ENCODE assay signal across 8 cellular contexts in the genomic region with DNA sequence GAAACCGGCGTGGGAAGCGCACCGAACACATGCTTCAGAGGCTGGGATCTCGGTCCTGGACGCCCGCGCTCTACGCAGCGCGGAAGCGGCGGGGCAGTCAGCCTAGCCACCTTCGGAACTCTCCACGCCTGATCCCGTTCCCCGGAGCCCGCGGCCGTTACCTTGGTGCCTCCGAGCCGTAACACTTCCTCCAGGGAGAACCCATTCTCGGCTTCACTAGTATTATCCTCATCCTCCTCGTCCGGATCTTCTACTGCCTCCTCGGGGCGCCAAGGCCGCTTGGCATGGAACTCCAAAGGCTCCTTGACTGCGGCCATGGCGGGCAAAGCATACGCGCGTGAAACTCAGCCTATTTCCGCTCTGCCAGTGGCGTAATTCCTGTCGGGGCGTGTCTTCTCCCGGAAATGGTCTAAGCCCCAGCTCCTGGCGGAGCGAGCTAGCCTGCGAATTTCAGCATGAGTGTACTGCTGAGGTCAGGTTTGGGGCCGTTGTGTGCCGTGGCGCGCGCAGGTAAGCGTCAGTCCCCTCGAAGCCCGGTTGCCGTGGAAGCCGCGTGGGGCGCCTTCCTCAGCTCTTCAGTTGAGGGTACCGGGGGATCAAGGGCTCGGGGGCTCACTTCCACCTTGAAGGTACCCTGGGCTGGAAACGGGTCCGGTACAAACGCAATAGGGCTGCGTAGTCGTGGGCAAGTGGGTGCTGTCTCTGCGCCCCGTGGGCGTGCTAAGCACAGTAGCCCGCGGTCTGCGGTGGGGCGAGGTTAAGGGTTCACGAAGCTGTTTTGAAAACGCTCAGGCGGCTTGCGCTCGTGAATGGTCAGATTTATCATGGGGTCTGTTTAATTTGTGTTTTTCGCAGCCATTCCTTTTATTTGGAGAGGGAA. TPM values are rescaled to one million over a fixed set of nuclear protein-coding genes. Genes with fewer than 3 reads are reported as not detected.
A peak's percentile ranks its signal among the peaks of the same experiment; 100 is the strongest.
DNase-seq lines count a peak whose midpoint lies in the region; ATAC-seq and TF ChIP-seq lines count a peak whose summit lies in the region.

Gene CEBPZ (minus strand): TSS at position 346 of the 880 bp plus-strand sequence. CDS start 29 bp downstream, at position 317.
Gene NDUFAF7 (plus strand): TSS at position 408 of the 880 bp plus-strand sequence. CDS start 48 bp downstream, at position 456.

- H3K36me3 ChIP-seq in HUES64 (ENCODE audit: insufficient read depth, low read length) = peaks cover 63% of the 10 kb centered on the region
- peaks cover 17% of the 10 kb centered on the region for H3K36me3 ChIP-seq in OCI-LY3 (replicated peaks; ENCODE audit: low read depth, low read length)
- H3K36me3 ChIP-seq in esophagus (ENCODE audit: control insufficient read depth in 2 of 2, insufficient read depth in 2 of 2, low read length in 1 of 2) = peaks cover 2 to 3% of the 10 kb centered on the region in 2 donors
- H3K36me3 ChIP-seq in mucosa of rectum (ENCODE audit: control insufficient read depth in 2 of 2, insufficient read depth in 2 of 2, low read length in 2 of 2) = peaks cover 17 to 24% of the 10 kb centered on the region in 2 donors

- peaks cover 21% of the 10 kb centered on the region; the same call in 1 of the 2 replicates for H4K20me1 ChIP-seq in OCI-LY3 (ENCODE audit: insufficient read depth, low read length)

- DNase-seq in DMS 273 (lab: John Stamatoyannopoulos, UW; ENCODE audit: unreplicated experiment) = peak; percentile 97
- peak; percentile 86 for DNase-seq in activated T-cell treated with anti-CD3 and anti-CD28 coated beads for 24 hours (ENCODE audit: low read depth)
- DNase-seq in stimulated activated CD8-positive, alpha-beta memory T cell treated with anti-CD3 and anti-CD28 coated beads, Interleukin-4, amount 100 ng/mL, for 48 hours = peak; percentile 93

- peak; percentile 95 for ATAC-seq in GM21515 (IDR thresholded peaks at IDR 0.05; ENCODE audit: unreplicated experiment)

- H2AFZ ChIP-seq in OCI-LY3 (ENCODE audit: low read depth, low read length) = peak within 1 kb of the TSS; percentile 75

- H3K27me3 ChIP-seq in HUES64 (ENCODE audit: insufficient read depth, low read length) (no peaks in the 10 kb centered on the region), OCI-LY3 (ENCODE audit: low read depth, low read length) (no peaks in the 10 kb centered on the region), esophagus (ENCODE audit: control insufficient read depth in 1 of 2, insufficient read depth in 2 of 2, low read length in 2 of 2) (no peaks in the 10 kb centered on the region), mucosa of rectum (ENCODE audit: control insufficient read depth in 2 of 2, insufficient read depth in 2 of 2, low read length in 2 of 2) (no peaks in the 10 kb centered on the region)

- H3K9me3 ChIP-seq in HUES64 (ENCODE audit: insufficient read depth, low read depth, low read length) = no peaks in the 10 kb centered on the region
- H3K9me3 ChIP-seq in OCI-LY3 (ENCODE audit: insufficient read depth, low read length) = no peaks in the 10 kb centered on the region
- no peaks in the 10 kb centered on the region for H3K9me3 ChIP-seq in esophagus (ENCODE audit: control insufficient read depth in 2 of 2, insufficient read depth in 1 of 2, low read depth in 1 of 2, low read length in 1 of 2)
- H3K9me3 ChIP-seq in mucosa of rectum (ENCODE audit: control insufficient read depth in 2 of 2, low read length in 2 of 2) = no peaks in the 10 kb centered on the region

- peaks cover 40% of the 10 kb centered on the region for H3K4me1 ChIP-seq in HUES64 (ENCODE audit: insufficient read depth, low read length)
- H3K4me1 ChIP-seq in OCI-LY3 (ENCODE audit: low read length) = peaks cover 22% of the 10 kb centered on the region
- peaks cover 8 to 9% of the 10 kb centered on the region in 2 donors for H3K4me1 ChIP-seq in esophagus (ENCODE audit: control insufficient read depth in 2 of 2, insufficient read depth in 2 of 2, low read length in 1 of 2)
- H3K4me1 ChIP-seq in mucosa of rectum (ENCODE audit: control insufficient read depth in 2 of 2, insufficient read depth in 2 of 2, low read length in 2 of 2) = peaks cover 20 to 22% of the 10 kb centered on the region in 2 donors

- H3K4me2 ChIP-seq in OCI-LY3 (ENCODE audit: low read length) = peak within 1 kb of the TSS; percentile 96

- under 1% methylated on average over 73 of the region's 73 CpGs for WGBS in HUES64
- 0% methylated on average over 72 to 73 of the region's 73 CpGs for WGBS in esophagus, 2 donors

- H3K9ac ChIP-seq in HUES64 (ENCODE audit: low read depth, low read length) = peak within 1 kb of the TSS; percentile 90
- peak within 1 kb of the TSS; percentile 94 for H3K9ac ChIP-seq in OCI-LY3 (ENCODE audit: low read length)
- H3K9ac ChIP-seq in mucosa of rectum (ENCODE audit: low read depth in 1 of 2, low read length in 2 of 2) = peak within 1 kb of the TSS; percentile 93 to 95

- TF ChIP-seq CTCF in OCI-LY3 (IDR thresholded peaks at IDR 0.05; ENCODE audit: low read depth, low read length) = no peak

- H3K27ac ChIP-seq in HUES64 (ENCODE audit: low read depth, low read length) (peak within 1 kb of the TSS; percentile 84), OCI-LY3 (ENCODE audit: low read length) (peak within 1 kb of the TSS; percentile 52), esophagus (ENCODE audit: low read depth in 2 of 2, low read length in 1 of 2) (peak within 1 kb of the TSS; percentile 91 to 93), mucosa of rectum (ENCODE audit: low read depth in 2 of 2, low read length in 2 of 2) (peak within 1 kb of the TSS; percentile 89 to 97)

- peaks cover 89% of the 10 kb centered on the region for H3K79me2 ChIP-seq in OCI-LY3 (ENCODE audit: low read length)

- H3K4me3 ChIP-seq in HUES64 (ENCODE audit: low read length) (peak within 1 kb of the TSS; percentile 98), OCI-LY3 (ENCODE audit: low read length) (peak within 1 kb of the TSS; percentile 96), esophagus (ENCODE audit: low read depth in 1 of 2, low read length in 2 of 2) (peak within 1 kb of the TSS; percentile 70 to 78), mucosa of rectum (ENCODE audit: low read length in 2 of 2) (peak within 1 kb of the TSS; percentile 90 to 91)

RNA-seq across cellular contexts. Expression of gene CEBPZ, which starts in this region (rescaled TPM):
- 103 TPM for polyA plus RNA-seq in HUES64 (2013, experiment 1 of 2)
- 104 TPM for polyA plus RNA-seq in HUES64 (2013, experiment 2 of 2)
- 10 to 100 TPM; 32.5 to 37.4 TPM for polyA plus RNA-seq in esophagus

RNA-seq across cellular contexts. Expression of gene NDUFAF7, which starts in this region (rescaled TPM):
- 26.4 TPM for polyA plus RNA-seq in HUES64 (2013, experiment 1 of 2)
- polyA plus RNA-seq in HUES64 (2013, experiment 2 of 2) = 23.3 TPM
- polyA plus RNA-seq in esophagus = 1 to 10 TPM; 6.9 to 8.1 TPM

Comparison
In these comparisons a context has a peak if more than half of its experiments do, and no peak if none do; other contexts are left out.
1. Peak in every context shown above with its lines: DNase-seq, ATAC-seq, H3K4me3 ChIP-seq and H3K27ac ChIP-seq.